Comparison of ENCODE assay signal across 1 cellular context in the genomic region with DNA sequence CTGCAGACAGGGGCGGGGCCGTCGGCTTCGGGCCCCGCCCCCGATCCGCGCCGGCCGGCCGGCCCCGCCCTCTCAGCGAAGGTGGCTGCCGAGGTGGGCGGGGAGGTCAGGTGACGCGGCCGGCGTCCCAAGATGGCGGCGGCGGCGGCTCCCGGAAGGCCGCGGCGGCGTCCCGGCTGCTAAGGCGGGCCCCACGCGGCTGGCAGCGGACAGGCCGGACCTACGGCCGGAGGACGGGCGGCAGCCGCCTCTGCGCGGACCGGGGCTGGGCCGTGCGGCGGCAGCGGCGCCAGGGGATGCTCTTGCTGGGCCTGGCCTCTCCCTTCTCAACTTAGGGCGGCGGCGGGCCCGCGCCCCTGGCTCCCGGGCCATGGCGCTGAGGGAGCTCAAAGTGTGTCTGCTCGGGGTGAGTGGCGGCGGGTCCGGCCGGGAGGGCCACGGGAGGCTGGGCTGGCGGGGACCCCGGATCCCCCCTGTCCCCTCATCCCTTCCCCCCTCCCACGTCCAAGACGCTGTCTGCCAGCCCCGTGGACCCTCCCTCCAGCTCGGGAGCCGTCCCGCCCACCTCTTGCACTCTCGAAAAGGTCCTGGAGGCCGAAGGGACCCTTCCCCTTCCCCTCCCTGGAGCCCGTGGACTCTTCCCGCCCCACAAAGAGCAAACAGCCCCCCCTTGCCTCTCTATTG.
TF ChIP-seq lines count a peak whose summit lies in the region.

A gene with protein sequence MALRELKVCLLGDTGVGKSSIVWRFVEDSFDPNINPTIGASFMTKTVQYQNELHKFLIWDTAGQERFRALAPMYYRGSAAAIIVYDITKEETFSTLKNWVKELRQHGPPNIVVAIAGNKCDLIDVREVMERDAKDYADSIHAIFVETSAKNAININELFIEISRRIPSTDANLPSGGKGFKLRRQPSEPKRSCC (plus strand): TSS at position 109 of the 684 bp plus-strand sequence. CDS start 262 bp downstream, at position 371.

TF ChIP-seq in IMR-90, 13 proteins besides CTCF, POLR2A, EP300 and RAD21 (continued from another document):
- peak; percentile 85 for TF ChIP-seq MXI1 (IDR thresholded peaks at IDR 0.05; ENCODE audit: borderline replicate concordance, low read depth, low read length)
- peak; percentile 40; the same call in 1 of the 2 replicates for TF ChIP-seq MAZ (IDR thresholded peaks at IDR 0.05; ENCODE audit: borderline replicate concordance, low read depth, low read length)
